17 cellular contexts compared by ENCODE assay signal in the genomic region with DNA sequence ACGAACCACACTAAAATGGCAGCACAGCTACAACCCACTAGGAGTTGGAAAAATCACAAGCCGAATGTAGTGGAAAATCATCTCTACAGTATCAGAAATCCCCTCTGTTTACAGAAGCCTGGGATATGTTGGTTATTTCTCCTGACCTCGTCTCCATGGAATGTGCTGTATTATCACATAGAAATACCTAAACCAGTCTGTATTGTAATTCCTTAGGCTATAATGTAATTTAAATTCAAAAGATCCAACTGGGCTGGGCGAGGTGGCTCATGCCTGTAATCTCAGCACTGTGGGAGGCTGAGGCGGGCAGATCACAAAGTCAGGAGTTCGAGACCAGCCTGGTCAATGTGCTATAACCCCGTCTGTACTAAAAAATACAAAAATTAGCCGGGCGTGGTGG.
"Had no signal": no experiment of that assay in that cellular context is flagged by ENCODE, and none has a peak within 500 bp of the region (broad histone marks: within the 10 kb centered on the region; RNA-seq: fewer than 3 reads in every experiment).

No MANE protein-coding gene starts in this region.

- DNase-seq: activated naive CD4-positive, alpha-beta T cell treated with anti-CD3 and anti-CD28 coated beads, Interleukin-2, amount 50 U/mL, for 16 hours; amygdala; colonic mucosa; effector CD4-positive, alpha-beta T cell; hippocampal formation; immature natural killer cell; occipital lobe; psoas muscle; right lobe of liver; spleen; stimulated activated CD4-positive, alpha-beta T cell treated with anti-CD3 and anti-CD28 coated beads, Interleukin-2, amount 100 ng/mL, for 24 hours; stimulated activated naive B cell treated with anti-CD40 and anti-IgM and Interleukin-4, amounts not matched to agents 10 μg/mL and 1 μg/mL and 100 μg/mL, for 72 hours had no signal

- H3K4me1 ChIP-seq: colonic mucosa, psoas muscle, right lobe of liver, spleen, tibial nerve had no signal

- H3K36me3 ChIP-seq: cardiac muscle cell, colonic mucosa, right lobe of liver, spleen, tibial nerve had no signal

- H3K4me3 ChIP-seq: cardiac muscle cell, colonic mucosa, psoas muscle, right lobe of liver, spleen, tibial nerve had no signal

- H3K9me3 ChIP-seq: colonic mucosa, psoas muscle, right lobe of liver, spleen, tibial nerve had no signal

- H3K27me3 ChIP-seq: cardiac muscle cell, colonic mucosa, right lobe of liver, spleen, tibial nerve had no signal

- ATAC-seq: left lobe of liver; natural killer cell treated with Interleukin-12 subunit alpha and Interleukin-12 subunit beta and Interleukin-15 and Interleukin-18, amount 100 ng/mL, for 72 hours; psoas muscle; right lobe of liver; stimulated activated naive B cell treated with anti-CD40 and anti-IgM and Interleukin-4, amounts not matched to agents 10 μg/mL and 1 μg/mL and 100 μg/mL, for 72 hours had no signal

- H3K27ac ChIP-seq: cardiac muscle cell, colonic mucosa, epithelial cell of prostate, psoas muscle, right lobe of liver, spleen, tibial nerve had no signal
